In the genomic region with DNA sequence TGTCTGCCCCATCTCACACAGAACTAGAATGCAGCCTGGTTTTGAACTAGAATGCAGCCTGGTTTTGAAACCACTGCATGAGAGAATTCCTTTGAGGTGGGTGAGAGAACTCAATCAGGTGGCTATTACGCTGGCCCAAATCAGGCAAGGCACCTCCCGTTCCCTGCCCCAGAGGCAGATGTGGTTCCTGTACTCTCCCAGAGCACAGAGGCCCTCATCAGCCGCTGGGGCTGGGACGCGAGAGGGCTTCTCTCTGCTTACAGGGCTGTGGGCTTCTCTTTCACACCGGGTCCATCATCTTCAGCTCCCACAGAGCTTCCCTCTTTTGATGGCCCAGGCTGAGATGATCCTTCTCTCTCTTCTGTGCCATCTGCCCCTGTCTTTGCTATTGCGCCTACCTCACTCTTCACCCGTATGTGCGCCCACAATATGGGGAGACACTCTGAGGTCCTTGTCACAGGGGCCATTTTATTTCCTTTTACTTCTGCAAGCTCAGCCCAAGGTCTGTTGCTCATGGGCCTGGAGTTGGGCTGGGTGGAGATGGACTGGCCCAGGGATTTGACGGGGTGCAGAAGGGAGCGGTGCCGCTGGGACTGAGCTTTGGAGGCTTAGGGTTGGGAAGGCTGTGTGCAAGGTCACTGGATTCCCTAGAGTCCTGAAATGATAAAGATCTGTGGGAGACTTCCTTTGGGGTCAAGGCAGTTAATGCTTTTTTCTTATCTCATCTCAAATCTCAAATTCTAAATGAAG, we compare ENCODE assay signal across 20 cellular contexts.
DNase-seq lines count a peak whose midpoint lies in the region; ATAC-seq and TF ChIP-seq lines count a peak whose summit lies in the region.
"Had no signal": no experiment of that assay in that cellular context is flagged by ENCODE, and none has a peak within 500 bp of the region (broad histone marks: within the 10 kb centered on the region; RNA-seq: fewer than 3 reads in every experiment).

No MANE protein-coding gene starts in this region.

- H3K9me2 ChIP-seq in SK-N-SH: no peaks in the 10 kb centered on the region

- no peak overlapping the region for H3K27ac ChIP-seq in SK-N-SH (ENCODE audit: low read depth in 2 of 2, low read length in 1 of 2)
- peak overlapping the region; percentile 21 for H3K27ac ChIP-seq in WERI-Rb-1
- H3K27ac ChIP-seq in stomach: no peak overlapping the region
- H3K27ac ChIP-seq in right lobe of liver: no peak overlapping the region
- H3K27ac ChIP-seq: BLaER1 treated with 17β-estradiol and CSF1 and Interleukin-3, amounts not matched to agents 10 nM and 100 nM had no signal

- TF ChIP-seq EP300 in SK-N-SH (IDR thresholded peaks at IDR 0.05; ENCODE audit: borderline replicate concordance in 1 of 2, low read depth in 1 of 2, low read length in 1 of 2): no peak
- TF ChIP-seq EP300 in stomach (IDR thresholded peaks at IDR 0.05): no peak

- POLR2A ChIA-PET in SK-N-SH (lab: Yijun Ruan, JAX): no interaction called here

- H3K27me3 ChIP-seq in SK-N-SH (ENCODE audit: insufficient read depth) (no peaks in the 10 kb centered on the region), WERI-Rb-1 (ENCODE audit: insufficient read depth, low read depth, severe bottlenecking) (no peaks in the 10 kb centered on the region), stomach (peaks cover 0 to 5% (median 0%) of the 10 kb centered on the region in 3 donors), right lobe of liver (no peaks in the 10 kb centered on the region)
- H3K27me3 ChIP-seq: BLaER1 treated with 17β-estradiol and CSF1 and Interleukin-3, amounts not matched to agents 10 nM and 100 nM had no signal

- DNase-seq in SK-N-SH (peak; percentile 17), WERI-Rb-1 (peak; percentile 59), mesenteric fat pad (ENCODE audit: low spot score) (peak; percentile 65), stomach (peak; percentile 7), right lobe of liver (no peak), NCI-H748 (lab: John Stamatoyannopoulos, UW; ENCODE audit: unreplicated experiment) (no peak)
- DNase-seq: Calu3; CD8-positive, alpha-beta T cell; GF-D8; GOT3; Karpas-422; NCI-H1436; NCI-H187 treated with DMSO at 0.1 percent for 48 hours; NCI-H2227 treated with DMSO at 0.1 percent for 48 hours; NCI-H510A; NCI-H748 treated with DMSO at 0.1 percent for 48 hours had no signal

- CTCF ChIA-PET in SK-N-SH (lab: Yijun Ruan, JAX): interaction anchor here (1.0 kb wide), 1 partner anchor 12 kb away, joined by 3 read pairs; no protein-coding TSS in a partner anchor

- WGBS in SK-N-SH (ENCODE audit: low lambda C conversion rate): 81% methylated on average over 11 of the region's 12 CpGs
- 65 to 89% (median 82%) methylated on average over 12 of the region's 12 CpGs for WGBS in stomach, 5 donors
- 74% methylated on average over 5 of the region's 12 CpGs for WGBS in right lobe of liver (ENCODE audit: insufficient coverage, low coverage, low lambda C conversion rate, missing lambda C conversion rate)

- no peak overlapping the region for H2AFZ ChIP-seq in SK-N-SH (ENCODE audit: low read depth)

- ATAC-seq in SK-N-SH treated with all-trans-retinoic acid at 6 μM for 48 hours: no peak
- ATAC-seq in HG03432 (IDR thresholded peaks at IDR 0.05; ENCODE audit: unreplicated experiment): no peak
- no peak for ATAC-seq in right lobe of liver
- ATAC-seq: CD8-positive, alpha-beta T cell; Panc1 had no signal

- TF ChIP-seq CTCF in SK-N-SH (IDR thresholded peaks at IDR 0.05) (no peak), WERI-Rb-1 (IDR thresholded peaks at IDR 0.05; ENCODE audit: low read depth, low read length) (no peak), stomach (IDR thresholded peaks at IDR 0.05) (no peak), right lobe of liver (IDR thresholded peaks at IDR 0.05) (no peak)

- intact Hi-C loops in stomach (cut with DNase I; ENCODE audit: low total_unique reads): no loop called here
- intact Hi-C loops in right lobe of liver (cut with DNase I): no loop called here

- TF ChIP-seq POLR2A in stomach (IDR thresholded peaks at IDR 0.05) (no peak), right lobe of liver (IDR thresholded peaks at IDR 0.05) (no peak)

- no peak overlapping the region for H3K4me3 ChIP-seq in SK-N-SH (ENCODE audit: low read depth in 2 of 2, low read length in 1 of 2)
- H3K4me3 ChIP-seq in WERI-Rb-1 (ENCODE audit: low read depth, low read length): no peak overlapping the region
- H3K4me3 ChIP-seq in stomach: no peak overlapping the region
- no peak overlapping the region for H3K4me3 ChIP-seq in right lobe of liver
- H3K4me3 ChIP-seq: BLaER1 treated with 17β-estradiol and CSF1 and Interleukin-3, amounts not matched to agents 10 nM and 100 nM had no signal

- no peak overlapping the region for H3K4me2 ChIP-seq in SK-N-SH

- H3K4me1 ChIP-seq in SK-N-SH (ENCODE audit: control insufficient read depth in 1 of 2, insufficient read depth in 2 of 2, low read depth in 1 of 2, low read length in 1 of 2) (peaks cover 0 to 11% of the 10 kb centered on the region in 2 experiments; a peak in 1 of 4 replicates), stomach (no peaks in the 10 kb centered on the region), right lobe of liver (no peaks in the 10 kb centered on the region)

- H3K79me2 ChIP-seq in SK-N-SH (ENCODE audit: insufficient read depth): no peaks in the 10 kb centered on the region

- no peaks in the 10 kb centered on the region for H4K20me1 ChIP-seq in SK-N-SH (ENCODE audit: insufficient read depth)
- H4K20me1 ChIP-seq: BLaER1 treated with 17β-estradiol and CSF1 and Interleukin-3, amounts not matched to agents 10 nM and 100 nM had no signal

- H3K9me3 ChIP-seq in SK-N-SH: no peaks in the 10 kb centered on the region
- no peaks in the 10 kb centered on the region for H3K9me3 ChIP-seq in WERI-Rb-1 (ENCODE audit: severe bottlenecking)
- no peaks in the 10 kb centered on the region for H3K9me3 ChIP-seq in stomach
- no peaks in the 10 kb centered on the region for H3K9me3 ChIP-seq in right lobe of liver

- no peak for TF ChIP-seq RAD21 in SK-N-SH (IDR thresholded peaks at IDR 0.05; ENCODE audit: low read length)

- H3K36me3 ChIP-seq in SK-N-SH (replicated peaks in 1 of 2; ENCODE audit: control insufficient read depth in 1 of 2, insufficient read depth in 2 of 2, low read length in 1 of 2) (no peaks in the 10 kb centered on the region), WERI-Rb-1 (no peaks in the 10 kb centered on the region), stomach (no peaks in the 10 kb centered on the region), right lobe of liver (no peaks in the 10 kb centered on the region)
- H3K36me3 ChIP-seq: BLaER1 treated with 17β-estradiol and CSF1 and Interleukin-3, amounts not matched to agents 10 nM and 100 nM had no signal

- no peak overlapping the region for H3K9ac ChIP-seq in SK-N-SH
- H3K9ac ChIP-seq: BLaER1 treated with 17β-estradiol and CSF1 and Interleukin-3, amounts not matched to agents 10 nM and 100 nM had no signal

- no peaks in the 10 kb centered on the region for H3F3A ChIP-seq in SK-N-SH (replicated peaks; ENCODE audit: insufficient read depth)

TF ChIP-seq in SK-N-SH, 30 proteins besides CTCF, POLR2A, EP300 and RAD21:
- TF ChIP-seq FOXM1 (IDR thresholded peaks at IDR 0.05; ENCODE audit: low read depth) (no peak), USF1 (IDR thresholded peaks at IDR 0.05; ENCODE audit: borderline replicate concordance, low read depth) (no peak), GATA2 (CRISPR knock-in tag; IDR thresholded peaks at IDR 0.05) (no peak), TEAD4 (IDR thresholded peaks at IDR 0.05; ENCODE audit: borderline replicate concordance, insufficient read depth) (no peak), GABPA (IDR thresholded peaks at IDR 0.05; ENCODE audit: low read depth) (no peak), MXI1 (IDR thresholded peaks at IDR 0.05; ENCODE audit: low read depth, low read length) (no peak), JUND (IDR thresholded peaks at IDR 0.05) (no peak), CHD2 (IDR thresholded peaks at IDR 0.05; ENCODE audit: low read length, partially characterized antibody) (no peak)

TF ChIP-seq in SK-N-SH treated with all-trans-retinoic acid at 6 μM for 48 hours, 23 proteins besides CTCF, POLR2A, EP300 and RAD21:
- TF ChIP-seq ISL1 (CRISPR knock-in tag; IDR thresholded peaks at IDR 0.05) (no peak), SNAI2 (CRISPR knock-in tag; IDR thresholded peaks at IDR 0.05) (no peak), ARNTL (CRISPR knock-in tag; IDR thresholded peaks at IDR 0.05; ENCODE audit: borderline replicate concordance, low read depth) (no peak), POU6F1 (CRISPR knock-in tag; IDR thresholded peaks at IDR 0.05; ENCODE audit: borderline replicate concordance, low read depth) (no peak)
TF ChIP-seq in SK-N-SH treated with all-trans-retinoic acid at 6 μM for 48 hours: peak in this region for 0.

Comparison
In these comparisons a context has a peak if more than half of its experiments do, and no peak if none do; other contexts are left out.
1. DNase-seq: peak in SK-N-SH (single experiment), WERI-Rb-1 (single experiment), mesenteric fat pad (single experiment) and stomach (single experiment); none in right lobe of liver (0 of 3) and NCI-H748 (single experiment).